23 cellular contexts compared by ENCODE assay signal in the genomic region with DNA sequence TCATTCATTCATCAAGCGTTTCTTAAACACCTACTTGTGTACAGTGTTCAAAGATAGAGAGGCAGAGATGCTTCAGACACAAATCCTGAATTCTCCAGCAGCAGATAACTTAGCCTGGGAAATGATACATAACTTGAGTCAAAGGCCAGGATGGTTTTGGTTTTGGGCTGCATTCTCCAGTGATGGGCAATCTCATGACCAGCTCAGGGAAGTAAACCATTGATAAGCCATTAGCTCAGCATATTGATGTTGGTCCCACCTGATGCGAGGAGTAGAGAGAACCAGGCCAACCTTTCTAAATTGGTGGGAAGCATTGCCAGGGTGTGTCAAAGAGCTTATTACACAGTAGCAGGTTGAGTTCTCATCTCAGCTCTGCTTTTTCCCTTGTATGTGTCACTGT. TPM values are rescaled to one million over a fixed set of nuclear protein-coding genes. Genes with fewer than 3 reads are reported as not detected.
DNase-seq lines count a peak whose midpoint lies in the region; ATAC-seq and TF ChIP-seq lines count a peak whose summit lies in the region.
"Had no signal": no experiment of that assay in that cellular context is flagged by ENCODE, and none has a peak within 500 bp of the region (broad histone marks: within the 10 kb centered on the region; RNA-seq: fewer than 3 reads in every experiment).

No MANE protein-coding gene starts in this region.

- no peak for ATAC-seq in GM18505 (IDR thresholded peaks at IDR 0.05; ENCODE audit: unreplicated experiment)

- H3K9me3 ChIP-seq in esophagus muscularis mucosa (peaks cover 0 to 9% (median 0%) of the 10 kb centered on the region in 4 donors), transverse colon (no peaks in the 10 kb centered on the region), tibial artery (peaks cover 0 to 7% (median 5%) of the 10 kb centered on the region in 3 donors)

- TF ChIP-seq POLR2A in esophagus muscularis mucosa (IDR thresholded peaks at IDR 0.05; ENCODE audit: low read depth), result no peak
- TF ChIP-seq POLR2A in transverse colon (IDR thresholded peaks at IDR 0.05), result no peak
- no peak for TF ChIP-seq POLR2A in GM18505 (IDR thresholded peaks at IDR 0.05; ENCODE audit: borderline replicate concordance, extremely low read depth, insufficient read depth, insufficient read length)

- H3K27ac ChIP-seq in esophagus muscularis mucosa (replicated peaks in 1 of 4), result no peak overlapping the region
- peak overlapping the region; percentile 21 to 68 (median 44) for H3K27ac ChIP-seq in transverse colon
- H3K27ac ChIP-seq in tibial artery, result no peak overlapping the region
- H3K27ac ChIP-seq: BLaER1 treated with 17β-estradiol and CSF1 and Interleukin-3, amounts not matched to agents 10 nM and 100 nM; SJSA1 had no signal

- no peak for TF ChIP-seq EP300 in esophagus muscularis mucosa (IDR thresholded peaks at IDR 0.05)
- no peak for TF ChIP-seq EP300 in transverse colon (IDR thresholded peaks at IDR 0.05; ENCODE audit: low read depth)

- in situ Hi-C loops in transverse colon (cut with MboI; ENCODE audit: low pct_ligation_motif_present in 1 of 4, low pct_unique_long_range_greater_than_20kb in 1 of 4, low sequenced_read_pairs in 3 of 4), result no loop called here

- H3K4me3 ChIP-seq in esophagus muscularis mucosa (no peak overlapping the region), transverse colon (no peak overlapping the region), tibial artery (no peak overlapping the region)
- H3K4me3 ChIP-seq: BLaER1 treated with 17β-estradiol and CSF1 and Interleukin-3, amounts not matched to agents 10 nM and 100 nM; SJSA1 had no signal

- TF ChIP-seq CTCF in esophagus muscularis mucosa (IDR thresholded peaks at IDR 0.05) (no peak), transverse colon (IDR thresholded peaks at IDR 0.05) (no peak), tibial artery (IDR thresholded peaks at IDR 0.05) (no peak)

- no peaks in the 10 kb centered on the region for H3K4me1 ChIP-seq in esophagus muscularis mucosa
- peaks cover 3 to 37% (median 13%) of the 10 kb centered on the region in 4 donors for H3K4me1 ChIP-seq in transverse colon
- H3K4me1 ChIP-seq in tibial artery, result no peaks in the 10 kb centered on the region

- peak; percentile 56 for DNase-seq in EL
- peak; percentile 62 for DNase-seq in NCI-H226
- peak; percentile 34 for DNase-seq in esophagus muscularis mucosa (ENCODE audit: extremely low spot score)
- no peak for DNase-seq in transverse colon
- DNase-seq in tibial artery, result no peak
- DNase-seq in SK-N-DZ (ENCODE audit: low spot score), result no peak
- DNase-seq: AML-193; CD4-positive, alpha-beta T cell; GF-D8; H7; HFFc6; KG1; MM.1S; NCI-H1694; NCI-H2029 treated with DMSO at 0.1 percent for 48 hours; NCI-H2227 treated with DMSO at 0.1 percent for 48 hours; NCI-H510A; NCI-H69; Right ventricle myocardium superior; RPMI8226 had no signal

- H3K36me3 ChIP-seq in esophagus muscularis mucosa (no peaks in the 10 kb centered on the region), transverse colon (no peaks in the 10 kb centered on the region), tibial artery (no peaks in the 10 kb centered on the region)
- H3K36me3 ChIP-seq: BLaER1 treated with 17β-estradiol and CSF1 and Interleukin-3, amounts not matched to agents 10 nM and 100 nM had no signal

- 92% methylated on average over 2 of the region's 2 CpGs for WGBS in esophagus muscularis mucosa
- 80 to 100% methylated on average over 1 to 2 of the region's 2 CpGs for WGBS in transverse colon (ENCODE audit: low coverage in 1 of 2), 2 donors

- no peaks in the 10 kb centered on the region for H3K27me3 ChIP-seq in esophagus muscularis mucosa
- H3K27me3 ChIP-seq in transverse colon, result no peaks in the 10 kb centered on the region
- no peaks in the 10 kb centered on the region for H3K27me3 ChIP-seq in tibial artery
- H3K27me3 ChIP-seq: BLaER1 treated with 17β-estradiol and CSF1 and Interleukin-3, amounts not matched to agents 10 nM and 100 nM; SJSA1 had no signal

- intact Hi-C loops in esophagus muscularis mucosa (cut with DNase I) (no loop called here), transverse colon (cut with DNase I; ENCODE audit: low total_unique reads) (no loop called here), tibial artery (cut with DNase I; ENCODE audit: low total_unique reads) (no loop called here)

RNA-seq across cellular contexts. Expression of gene SH3RF2, which starts 53.0 kb away (rescaled TPM):
- 1 to 10 TPM in 3 of 4 donors, under 1 TPM in 1; 0.66 to 2.1 (median 1.5) TPM for total RNA-seq in esophagus muscularis mucosa
- total RNA-seq in transverse colon, result 100 to 1,000 TPM in 2 of 4 donors, 10 to 100 TPM in 2; 67.9 to 172 (median 96.3) TPM
- polyA plus RNA-seq in SK-N-DZ (2014; cell fraction: cytosol; rRNA removed), result not detected in 2 replicates
- not detected in 2 replicates for polyA plus RNA-seq in SK-N-DZ (2014; cell fraction: nucleus; rRNA removed)

Comparison
In these comparisons a context has a peak if more than half of its experiments do, and no peak if none do; other contexts are left out.
1. DNase-seq: peak in EL (single experiment), NCI-H226 (single experiment) and esophagus muscularis mucosa (single experiment); none in transverse colon (single experiment), tibial artery (0 of 2) and SK-N-DZ (single experiment).
2. H3K27ac ChIP-seq: peak in transverse colon (4 of 4); none in esophagus muscularis mucosa (0 of 4) and tibial artery (0 of 2).
3. RNA of gene SH3RF2, which starts 53.0 kb away (total RNA-seq): 67.9 to 172 TPM in transverse colon; 0.66 to 2.1 TPM in esophagus muscularis mucosa; every median in the first group is over 10 times any median in the second.